In genomic region chr1:113409363-113409762, GRCh38 we compare ENCODE assay signal across 18 cellular contexts.
"Had no signal": no experiment of that assay in that cellular context is flagged by ENCODE, and none has a peak within 500 bp of the region (broad histone marks: within the 10 kb centered on the region; RNA-seq: fewer than 3 reads in every experiment).

No MANE protein-coding gene starts in this region.

- H3K9me3 ChIP-seq: SK-N-SH had no signal

- DNase-seq: KBM-7, NCI-H1092, NCI-H1105 treated with DMSO at 0.1 percent for 48 hours, NCI-H1417 treated with DMSO at 0.1 percent for 48 hours, NCI-H146, NCI-H1694 treated with DMSO at 0.1 percent for 48 hours, NCI-H1930, NCI-H2081 treated with DMSO at 0.1 percent for 48 hours, NCI-H2171, NCI-H226, NCI-H446, NCI-H510A, NCI-H524 treated with DMSO at 0.1 percent for 48 hours, NCI-H774, RPMI8226, SHP77, SK-N-SH, SW 1271 had no signal
